In the genomic region with DNA sequence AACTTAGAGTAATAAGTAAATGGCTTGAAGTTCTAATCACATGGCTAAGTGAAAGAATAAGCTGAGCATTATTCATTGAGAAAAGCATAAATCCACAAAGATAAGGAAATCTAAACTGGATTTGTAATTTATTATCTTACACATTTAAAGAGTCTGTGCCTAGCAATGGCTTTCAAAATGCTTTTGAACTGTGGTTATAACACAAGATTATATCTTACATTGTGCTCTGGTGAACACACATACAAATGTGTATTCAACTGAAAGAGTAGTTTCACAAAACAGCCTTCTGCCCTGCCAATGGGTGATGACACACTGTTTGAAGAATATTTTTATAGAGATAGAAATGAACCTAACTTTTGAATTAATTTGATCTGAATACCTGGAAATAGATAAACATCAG, we compare ENCODE assay signal across 23 cellular contexts.
DNase-seq lines count a peak whose midpoint lies in the region; ATAC-seq, FAIRE-seq and TF ChIP-seq lines count a peak whose summit lies in the region.
"Had no signal": no experiment of that assay in that cellular context is flagged by ENCODE, and none has a peak within 500 bp of the region (broad histone marks: within the 10 kb centered on the region; RNA-seq: fewer than 3 reads in every experiment).

No MANE protein-coding gene starts in this region.

- H3K27ac ChIP-seq in HepG2 (ENCODE audit: extremely low read length, insufficient read depth, low read length) (no peak overlapping the region), right lobe of liver (no peak overlapping the region), prostate gland (peak overlapping the region; percentile 2 to 38), neuronal stem cell (replicated peaks; ENCODE audit: low read length) (no peak overlapping the region)
- H3K27ac ChIP-seq: GM23248 had no signal

- no peak overlapping the region for H3K4me3 ChIP-seq in HepG2 (replicated peaks in 1 of 3; ENCODE audit: insufficient read depth in 1 of 3, low read depth in 2 of 3, low read length in 3 of 3)
- no peak overlapping the region for H3K4me3 ChIP-seq in right lobe of liver
- H3K4me3 ChIP-seq in prostate gland, result no peak overlapping the region
- no peak overlapping the region for H3K4me3 ChIP-seq in neuronal stem cell (ENCODE audit: low read length in 2 of 2)
- H3K4me3 ChIP-seq: GM12878, GM23248, HAP-1 had no signal

- H4K91ac ChIP-seq in neuronal stem cell (ENCODE audit: low read depth, low read length, poor library complexity), result no peak overlapping the region

- BruUV-seq in HepG2 (replicated peaks; lab: Mats Ljungman, UMichigan), result TSS peak; percentile 11

- H3K27me3 ChIP-seq in HepG2 (ENCODE audit: control insufficient read depth in 1 of 2, insufficient read depth in 2 of 2, low read length in 2 of 2) (no peaks in the 10 kb centered on the region), right lobe of liver (no peaks in the 10 kb centered on the region), prostate gland (replicated peaks; ENCODE audit: insufficient read depth) (no peaks in the 10 kb centered on the region), neuronal stem cell (ENCODE audit: control insufficient read depth in 3 of 3, insufficient read depth in 3 of 3, low read depth in 1 of 3, low read length in 3 of 3) (no peaks in the 10 kb centered on the region)
- H3K27me3 ChIP-seq: BE2C had no signal

- no peak overlapping the region for H2BK15ac ChIP-seq in neuronal stem cell (ENCODE audit: low read length)

- no peak overlapping the region for H2AFZ ChIP-seq in HepG2 (ENCODE audit: low read length)
- H2AFZ ChIP-seq in neuronal stem cell (ENCODE audit: low read length), result no peak overlapping the region
- H2AFZ ChIP-seq: GM23248 had no signal

- H3K4me2 ChIP-seq in HepG2 (ENCODE audit: low read depth, low read length) (no peak overlapping the region), neuronal stem cell (ENCODE audit: insufficient read depth, low read length, poor library complexity, severe bottlenecking) (no peak overlapping the region)

- H4K8ac ChIP-seq in neuronal stem cell (ENCODE audit: low read depth, low read length), result no peak overlapping the region

- TF ChIP-seq EP300 in HepG2 (IDR thresholded peaks at IDR 0.05; ENCODE audit: low read depth in 2 of 2, low read length in 2 of 2) (no peak), HepG2 (CRISPR knock-in tag; IDR thresholded peaks at IDR 0.05; ENCODE audit: borderline replicate concordance) (no peak)

- H3K9me3 ChIP-seq in HepG2 (ENCODE audit: low read length) (no peaks in the 10 kb centered on the region), right lobe of liver (no peaks in the 10 kb centered on the region), prostate gland (no peaks in the 10 kb centered on the region), neuronal stem cell (replicated peaks in 1 of 2; ENCODE audit: control insufficient read depth in 2 of 2, insufficient read depth in 1 of 2, low read depth in 1 of 2, low read length in 2 of 2) (no peaks in the 10 kb centered on the region)
- H3K9me3 ChIP-seq: BE2C, HAP-1 had no signal

- POLR2A ChIA-PET in HepG2 (lab: Yijun Ruan, JAX), result no interaction called here

- DNase-seq in HepG2 (ENCODE audit: low spot score) (no peak), right lobe of liver (no peak), SK-N-DZ (ENCODE audit: low spot score) (peak; percentile 20), prostate gland (ENCODE audit: low spot score) (no peak), neuronal stem cell (ENCODE audit: low spot score) (no peak)
- DNase-seq: ACHN; BE2C; C1 segment of cervical spinal cord; CD4-positive, CD25-positive, alpha-beta regulatory T cell; CD8-positive, alpha-beta memory T cell; COR-L47; DMS 273 treated with DMSO at 0.1 percent for 48 hours; DMS53; DND-41; EL; GM23248 had no signal

- no peak overlapping the region for H2BK12ac ChIP-seq in neuronal stem cell (ENCODE audit: low read length)

- in situ Hi-C loops in HepG2 (cut with HindIII; ENCODE audit: extremely low pct_ligation_motif_present, low pct_unique_long_range_greater_than_20kb), result no loop called here

- H3K79me2 ChIP-seq in HepG2 (ENCODE audit: insufficient read depth, low read length), result no peaks in the 10 kb centered on the region

- no peak overlapping the region for H3K4ac ChIP-seq in neuronal stem cell (ENCODE audit: low read length)

- CTCF ChIA-PET in HepG2 (lab: Yijun Ruan, JAX; ENCODE audit: low intra/inter-chr PET ratio, low total read pairs), result no interaction called here

- no peak for TF ChIP-seq RAD21 in HepG2 (CRISPR knock-in tag; IDR thresholded peaks at IDR 0.05)

- no peaks in the 10 kb centered on the region for H4K20me1 ChIP-seq in HepG2 (ENCODE audit: insufficient read depth, low read length)

- H3K9ac ChIP-seq in HepG2 (ENCODE audit: insufficient read depth, low read depth, low read length) (no peak overlapping the region), neuronal stem cell (ENCODE audit: low read depth, low read length, poor library complexity) (no peak overlapping the region)
- H3K9ac ChIP-seq: GM23248 had no signal

- no peak for ATAC-seq in HepG2
- ATAC-seq in right lobe of liver, result no peak
- no peak for ATAC-seq in HG03565 (IDR thresholded peaks at IDR 0.05; ENCODE audit: unreplicated experiment)
- ATAC-seq in GM18868 (IDR thresholded peaks at IDR 0.05; ENCODE audit: unreplicated experiment), result no peak
- ATAC-seq: GM12878 had no signal

- H3K18ac ChIP-seq in neuronal stem cell (ENCODE audit: low read length), result no peak overlapping the region

- no peak overlapping the region for H2AK5ac ChIP-seq in neuronal stem cell (ENCODE audit: low read depth, low read length)

- H3K79me1 ChIP-seq in neuronal stem cell (ENCODE audit: low read depth, low read length), result peaks cover under 1% of the 10 kb centered on the region

- H3K36me3 ChIP-seq in HepG2 (replicated peaks in 1 of 2; ENCODE audit: control insufficient read depth in 1 of 2, insufficient read depth in 2 of 2, low read length in 2 of 2) (peaks cover 26 to 81% of the 10 kb centered on the region in 2 experiments), right lobe of liver (peaks cover 0 to 32% (median 9%) of the 10 kb centered on the region in 4 donors), prostate gland (no peaks in the 10 kb centered on the region), neuronal stem cell (replicated peaks in 1 of 2; ENCODE audit: control insufficient read depth in 2 of 2, insufficient read depth in 2 of 2, low read length in 2 of 2) (peaks cover 15 to 77% of the 10 kb centered on the region in 2 donors)

- H3K14ac ChIP-seq in neuronal stem cell (ENCODE audit: low read length), result no peak overlapping the region

- H2BK5ac ChIP-seq in neuronal stem cell (ENCODE audit: low read length), result no peak overlapping the region

- FAIRE-seq in HepG2 (lab: Jason Lieb, UNC) (peak; percentile 26), endometrium (lab: Jason Lieb, UNC) (peak; percentile 21)
- FAIRE-seq: A204.1, GM12878, HTR-8/SVneo had no signal

- intact Hi-C loops in HepG2 (cut with micrococcal nuclease; ENCODE audit: unreplicated experiment) (no loop called here), right lobe of liver (cut with DNase I) (no loop called here), prostate gland (cut with DNase I) (no loop called here)

- H3K4me1 ChIP-seq in HepG2 (ENCODE audit: insufficient read depth, low read length) (no peaks in the 10 kb centered on the region), right lobe of liver (peaks cover 0 to 4% (median 0%) of the 10 kb centered on the region in 4 donors), prostate gland (replicated peaks) (peaks cover 5% of the 10 kb centered on the region), neuronal stem cell (ENCODE audit: control insufficient read depth in 2 of 2, insufficient read depth in 1 of 2, low read depth in 1 of 2, low read length in 2 of 2) (no peaks in the 10 kb centered on the region)
- H3K4me1 ChIP-seq: HAP-1 had no signal

- no peak for TF ChIP-seq CTCF in HepG2 (CRISPR knock-in tag; IDR thresholded peaks at IDR 0.05)
- TF ChIP-seq CTCF in right lobe of liver (IDR thresholded peaks at IDR 0.05), result no peak
- TF ChIP-seq CTCF in prostate gland (IDR thresholded peaks at IDR 0.05), result no peak

- TF ChIP-seq POLR2A in HepG2 (IDR thresholded peaks at IDR 0.05; ENCODE audit: insufficient read depth in 1 of 2, low read depth in 2 of 2, low read length in 2 of 2) (no peak), right lobe of liver (IDR thresholded peaks at IDR 0.05) (no peak), prostate gland (IDR thresholded peaks at IDR 0.05) (no peak)

- H3K23ac ChIP-seq in neuronal stem cell (ENCODE audit: low read depth, low read length, poor library complexity), result no peak overlapping the region

- H2BK120ac ChIP-seq in neuronal stem cell (ENCODE audit: low read depth, low read length), result no peak overlapping the region

TF ChIP-seq in HepG2, 621 proteins besides CTCF, POLR2A, EP300 and RAD21 (continues in another document):
- TF ChIP-seq ZC3H13 (CRISPR knock-in tag; IDR thresholded peaks at IDR 0.05), result no peak
- TF ChIP-seq, protein P1, sequence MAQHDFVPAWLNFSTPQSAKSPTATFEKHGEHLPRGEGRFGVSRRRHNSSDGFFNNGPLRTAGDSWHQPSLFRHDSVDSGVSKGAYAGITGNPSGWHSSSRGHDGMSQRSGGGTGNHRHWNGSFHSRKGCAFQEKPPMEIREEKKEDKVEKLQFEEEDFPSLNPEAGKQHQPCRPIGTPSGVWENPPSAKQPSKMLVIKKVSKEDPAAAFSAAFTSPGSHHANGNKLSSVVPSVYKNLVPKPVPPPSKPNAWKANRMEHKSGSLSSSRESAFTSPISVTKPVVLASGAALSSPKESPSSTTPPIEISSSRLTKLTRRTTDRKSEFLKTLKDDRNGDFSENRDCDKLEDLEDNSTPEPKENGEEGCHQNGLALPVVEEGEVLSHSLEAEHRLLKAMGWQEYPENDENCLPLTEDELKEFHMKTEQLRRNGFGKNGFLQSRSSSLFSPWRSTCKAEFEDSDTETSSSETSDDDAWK (CRISPR knock-in tag; IDR thresholded peaks at IDR 0.05), result no peak
- TF ChIP-seq, protein P2, sequence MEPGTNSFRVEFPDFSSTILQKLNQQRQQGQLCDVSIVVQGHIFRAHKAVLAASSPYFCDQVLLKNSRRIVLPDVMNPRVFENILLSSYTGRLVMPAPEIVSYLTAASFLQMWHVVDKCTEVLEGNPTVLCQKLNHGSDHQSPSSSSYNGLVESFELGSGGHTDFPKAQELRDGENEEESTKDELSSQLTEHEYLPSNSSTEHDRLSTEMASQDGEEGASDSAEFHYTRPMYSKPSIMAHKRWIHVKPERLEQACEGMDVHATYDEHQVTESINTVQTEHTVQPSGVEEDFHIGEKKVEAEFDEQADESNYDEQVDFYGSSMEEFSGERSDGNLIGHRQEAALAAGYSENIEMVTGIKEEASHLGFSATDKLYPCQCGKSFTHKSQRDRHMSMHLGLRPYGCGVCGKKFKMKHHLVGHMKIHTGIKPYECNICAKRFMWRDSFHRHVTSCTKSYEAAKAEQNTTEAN (CRISPR knock-in tag; conservative IDR thresholded peaks at IDR 0.05), result no peak
- no peak for TF ChIP-seq DR1 (CRISPR knock-in tag; IDR thresholded peaks at IDR 0.05)
- no peak for TF ChIP-seq CBX1 (IDR thresholded peaks at IDR 0.05; ENCODE audit: low read depth)
- TF ChIP-seq FOXC1 (CRISPR knock-in tag; IDR thresholded peaks at IDR 0.05; ENCODE audit: borderline replicate concordance), result no peak
- TF ChIP-seq EEA1 (CRISPR knock-in tag; IDR thresholded peaks at IDR 0.05; ENCODE audit: borderline replicate concordance), result no peak
- TF ChIP-seq MTA1 (CRISPR knock-in tag; IDR thresholded peaks at IDR 0.05; ENCODE audit: borderline replicate concordance), result no peak

Comparison
In these comparisons a context has a peak if more than half of its experiments do, and no peak if none do; other contexts are left out.
1. H3K27ac ChIP-seq: peak in prostate gland (2 of 2); none in HepG2 (single experiment), right lobe of liver (0 of 3) and neuronal stem cell (single experiment).